Comparison of ENCODE assay signal across 22 cellular contexts in genomic region chr17:9255838-9256237, GRCh38.
"Had no signal": no experiment of that assay in that cellular context is flagged by ENCODE, and none has a peak within 500 bp of the region (broad histone marks: within the 10 kb centered on the region; RNA-seq: fewer than 3 reads in every experiment).

No MANE protein-coding gene starts in this region.

- H3K27ac ChIP-seq: dorsolateral prefrontal cortex, foreskin keratinocyte, tibial artery had no signal

- H3K27me3 ChIP-seq: breast epithelium, colonic mucosa, dorsolateral prefrontal cortex, foreskin keratinocyte, tibial artery had no signal

- DNase-seq: activated B cell treated with CpG ODN at 0.5 μM for 24 hours; activated CD4-positive, alpha-beta T cell treated with anti-CD3 and anti-CD28 coated beads for 36 hours; activated CD4-positive, alpha-beta T cell treated with anti-CD3 and anti-CD28 coated beads, Interleukin-2, amount 50 U/mL, for 4 hours; activated naive CD4-positive, alpha-beta T cell treated with Interleukin-2 at 50 U/mL for 16 hours; activated naive CD8-positive, alpha-beta T cell treated with anti-CD3 and anti-CD28 coated beads, Interleukin-2, amount 10 ng/mL, durations not matched to agents 7 days and 5 days; activated T-cell treated with anti-CD3 and anti-CD28 coated beads, Interleukin-2, amount 50 U/mL, for 48 hours; amniotic stem cell; colonic mucosa; dorsolateral prefrontal cortex; effector memory CD8-positive, alpha-beta T cell; foreskin keratinocyte; naive thymus-derived CD4-positive, alpha-beta T cell; occipital lobe; retina; stimulated activated CD4-positive, alpha-beta T cell treated with anti-CD3 and anti-CD28 coated beads, Interleukin-2, amount 100 ng/mL, for 48 hours; stimulated activated naive B cell treated with anti-CD40 and anti-IgM and Interleukin-4, amounts not matched to agents 10 μg/mL and 1 μg/mL and 100 μg/mL, for 72 hours; T-helper 1 cell; T-helper 9 cell; tibial artery had no signal

- H3K9me3 ChIP-seq: breast epithelium, colonic mucosa, tibial artery had no signal

- H3K4me1 ChIP-seq: breast epithelium, foreskin keratinocyte had no signal

- H3K36me3 ChIP-seq: breast epithelium, colonic mucosa, tibial artery had no signal

- H3K4me3 ChIP-seq: breast epithelium, colonic mucosa, dorsolateral prefrontal cortex, lung, tibial artery had no signal

- ATAC-seq: activated CD4-positive, alpha-beta T cell treated with anti-CD3 and anti-CD28 coated beads for 36 hours; effector memory CD8-positive, alpha-beta T cell; foreskin keratinocyte; left lobe of liver; naive thymus-derived CD4-positive, alpha-beta T cell had no signal
